In the genomic region with DNA sequence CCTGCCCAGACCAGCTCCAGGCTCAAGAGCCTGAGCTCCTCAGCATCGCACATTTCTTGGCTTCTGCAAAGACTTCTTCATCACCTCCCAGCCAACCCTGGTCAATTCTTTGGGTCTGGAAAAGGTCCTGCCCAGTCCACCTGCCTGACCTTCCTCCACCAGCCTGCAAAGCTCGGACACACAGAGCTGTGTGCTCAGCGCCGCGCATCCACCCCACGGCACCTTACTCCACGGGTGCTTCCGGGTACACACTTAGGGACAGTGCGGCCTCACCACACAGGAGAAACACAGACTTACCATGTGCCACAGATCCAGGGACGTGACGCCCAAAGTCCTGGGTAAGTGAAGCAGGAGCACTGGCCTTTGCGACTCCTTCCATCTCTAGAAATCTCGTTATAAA, we compare ENCODE assay signal across 24 cellular contexts.
DNase-seq lines count a peak whose midpoint lies in the region; ATAC-seq, FAIRE-seq and TF ChIP-seq lines count a peak whose summit lies in the region.
"Had no signal": no experiment of that assay in that cellular context is flagged by ENCODE, and none has a peak within 500 bp of the region (broad histone marks: within the 10 kb centered on the region; RNA-seq: fewer than 3 reads in every experiment).

No MANE protein-coding gene starts in this region.

- no peak overlapping the region for H3K4me3 Mint-ChIP-seq in activated T-cell treated with anti-CD3 and anti-CD28 coated beads, Interleukin-2, amount 50 U/mL, for 24 hours
- no peak overlapping the region for H3K4me3 Mint-ChIP-seq in astrocyte (ENCODE audit: unreplicated experiment)
- H3K4me3 Mint-ChIP-seq in neural progenitor cell: no peak overlapping the region
- H3K4me3 Mint-ChIP-seq: B cell; CD4-positive, CD25-positive, alpha-beta regulatory T cell; CD8-positive, alpha-beta T cell; HFFc6 had no signal

- no peak overlapping the region for H3K27ac ChIP-seq in astrocyte (ENCODE audit: low read depth, low read length)
- no peak overlapping the region for H3K27ac ChIP-seq in neural progenitor cell
- H3K27ac ChIP-seq: 22Rv1, BLaER1, C4-2B, GM23248 had no signal

- H3K27ac Mint-ChIP-seq in activated T-cell treated with anti-CD3 and anti-CD28 coated beads, Interleukin-2, amount 50 U/mL, for 24 hours: peak overlapping the region; percentile 9
- H3K27ac Mint-ChIP-seq in astrocyte (ENCODE audit: unreplicated experiment) (peak overlapping the region; percentile 50), neural progenitor cell (peak overlapping the region; percentile 63)
- H3K27ac Mint-ChIP-seq: B cell; CD4-positive, CD25-positive, alpha-beta regulatory T cell; CD8-positive, alpha-beta T cell had no signal

- no peaks in the 10 kb centered on the region for H3K4me1 ChIP-seq in astrocyte (ENCODE audit: insufficient read depth, low read length)
- H3K4me1 ChIP-seq in neural progenitor cell: peaks cover 8% of the 10 kb centered on the region
- H3K4me1 ChIP-seq: Caco-2, HAP-1 had no signal

- H3F3A ChIP-seq in neural progenitor cell (ENCODE audit: low read depth): no peaks in the 10 kb centered on the region

- H3K36me3 ChIP-seq in astrocyte (ENCODE audit: insufficient read depth, low read length) (no peaks in the 10 kb centered on the region), neural progenitor cell (no peaks in the 10 kb centered on the region)
- H3K36me3 ChIP-seq: BLaER1, HAP-1 had no signal

- H3K9ac ChIP-seq in astrocyte (ENCODE audit: low read length) (no peak overlapping the region), neural progenitor cell (no peak overlapping the region)
- H3K9ac ChIP-seq: BLaER1, GM23248 had no signal

- H3K9me3 Mint-ChIP-seq in activated T-cell treated with anti-CD3 and anti-CD28 coated beads, Interleukin-2, amount 50 U/mL, for 24 hours: no peaks in the 10 kb centered on the region
- H3K9me3 Mint-ChIP-seq in astrocyte (ENCODE audit: unreplicated experiment) (peaks cover 2% of the 10 kb centered on the region), neural progenitor cell (no peaks in the 10 kb centered on the region)
- H3K9me3 Mint-ChIP-seq: CD8-positive, alpha-beta T cell; HFFc6 had no signal

- H3K9me3 ChIP-seq in astrocyte (ENCODE audit: insufficient read depth, low read depth, low read length): no peaks in the 10 kb centered on the region
- H3K9me3 ChIP-seq in neural progenitor cell (ENCODE audit: low read depth): no peaks in the 10 kb centered on the region
- H3K9me3 ChIP-seq: BLaER1, Caco-2, HAP-1 had no signal

- H3K27me3 Mint-ChIP-seq in activated T-cell treated with anti-CD3 and anti-CD28 coated beads, Interleukin-2, amount 50 U/mL, for 24 hours: no peaks in the 10 kb centered on the region
- peaks cover 22% of the 10 kb centered on the region for H3K27me3 Mint-ChIP-seq in astrocyte (ENCODE audit: low read depth, unreplicated experiment)
- H3K27me3 Mint-ChIP-seq in neural progenitor cell (ENCODE audit: insufficient read depth, low read depth): peaks cover 4% of the 10 kb centered on the region

- H4K20me1 ChIP-seq in astrocyte (ENCODE audit: insufficient read depth, low read length) (peaks cover 4% of the 10 kb centered on the region), neural progenitor cell (ENCODE audit: low read depth) (no peaks in the 10 kb centered on the region)

- no peaks in the 10 kb centered on the region for H3K36me3 Mint-ChIP-seq in activated T-cell treated with anti-CD3 and anti-CD28 coated beads, Interleukin-2, amount 50 U/mL, for 24 hours (ENCODE audit: low read depth)
- H3K36me3 Mint-ChIP-seq in astrocyte (ENCODE audit: low read depth, unreplicated experiment) (no peaks in the 10 kb centered on the region), neural progenitor cell (peaks cover 3% of the 10 kb centered on the region)
- H3K36me3 Mint-ChIP-seq: CD4-positive, CD25-positive, alpha-beta regulatory T cell; CD8-positive, alpha-beta T cell had no signal

- H3K79me2 ChIP-seq in astrocyte (ENCODE audit: insufficient read depth, low read length) (no peaks in the 10 kb centered on the region), neural progenitor cell (ENCODE audit: low read depth) (no peaks in the 10 kb centered on the region)

- DNase-seq in activated T-cell treated with anti-CD3 and anti-CD28 coated beads, Interleukin-2, amount 50 U/mL, for 24 hours: no peak
- no peak for DNase-seq in activated T-cell treated with anti-CD3 and anti-CD28 coated beads, Interleukin-2, amount 50 U/mL, for 1 hour
- no peak for DNase-seq in astrocyte (ENCODE audit: low read depth)
- DNase-seq in neural progenitor cell (ENCODE audit: low spot score): no peak
- DNase-seq in cerebellar cortex (ENCODE audit: low spot score): no peak
- no peak for DNase-seq in DMS53 (lab: John Stamatoyannopoulos, UW)
- DNase-seq: Caco-2; CD4-positive, CD25-positive, alpha-beta regulatory T cell; CD8-positive, alpha-beta T cell; DMS153; DMS79; EL; GDM1; GM23248; HFFc6 had no signal

- no peaks in the 10 kb centered on the region for H3K4me1 Mint-ChIP-seq in activated T-cell treated with anti-CD3 and anti-CD28 coated beads, Interleukin-2, amount 50 U/mL, for 24 hours (ENCODE audit: low read depth)
- H3K4me1 Mint-ChIP-seq in astrocyte (ENCODE audit: low read depth, unreplicated experiment) (peaks cover 9% of the 10 kb centered on the region), neural progenitor cell (peaks cover 6% of the 10 kb centered on the region)
- H3K4me1 Mint-ChIP-seq: B cell had no signal

- TF ChIP-seq CTCF in astrocyte (IDR thresholded peaks at IDR 0.05; ENCODE audit: insufficient read depth, low read depth, low read length) (no peak), neural progenitor cell (IDR thresholded peaks at IDR 0.05) (no peak)

- no peak overlapping the region for H2AFZ ChIP-seq in astrocyte (ENCODE audit: low read depth, low read length)
- H2AFZ ChIP-seq in neural progenitor cell (replicated peaks): no peak overlapping the region
- H2AFZ ChIP-seq: GM23248 had no signal

- no peak overlapping the region for H3K4me2 ChIP-seq in astrocyte (ENCODE audit: low read length)
- H3K4me2 ChIP-seq in neural progenitor cell: no peak overlapping the region
- H3K4me2 ChIP-seq: BLaER1 had no signal

- H3K27me3 ChIP-seq in astrocyte (ENCODE audit: insufficient read depth, low read length) (no peaks in the 10 kb centered on the region), neural progenitor cell (no peaks in the 10 kb centered on the region)
- H3K27me3 ChIP-seq: BLaER1 had no signal

- H3K4me3 ChIP-seq in astrocyte (ENCODE audit: insufficient read depth, low read depth, low read length) (no peak overlapping the region), neural progenitor cell (no peak overlapping the region)
- H3K4me3 ChIP-seq: BLaER1, GM12878, GM23248, HAP-1 had no signal

- ATAC-seq in HG03378 (IDR thresholded peaks at IDR 0.05; ENCODE audit: unreplicated experiment): no peak
- ATAC-seq: CD8-positive, alpha-beta T cell; GM12878 had no signal

- no peak for FAIRE-seq in astrocyte (lab: Jason Lieb, UNC)
- FAIRE-seq: A204.1, GM12878, GM19239 had no signal

Comparison
In these comparisons a context has a peak if more than half of its experiments do, and no peak if none do; other contexts are left out.
1. H3K27ac Mint-ChIP-seq: peak in every context shown above with its lines; median percentile 63 in neural progenitor cell; 50 in astrocyte; 9 in activated T-cell treated with anti-CD3 and anti-CD28 coated beads, Interleukin-2, amount 50 U/mL, for 24 hours.